Comparison of ENCODE assay signal across 1 cellular context in genomic region chr2:168044579-168044978, GRCh38.
TF ChIP-seq lines count a peak whose summit lies in the region.

No MANE protein-coding gene starts in this region.

TF ChIP-seq in WTC11, 78 proteins besides CTCF, POLR2A, EP300 and RAD21 (continued from another document):
- no peak for TF ChIP-seq ZNF281 (CRISPR knock-in tag; IDR thresholded peaks at IDR 0.05)
- no peak for TF ChIP-seq PRDM15 (CRISPR knock-in tag; IDR thresholded peaks at IDR 0.05)
- no peak for TF ChIP-seq CREB1 (CRISPR knock-in tag; IDR thresholded peaks at IDR 0.05)
- no peak for TF ChIP-seq E2F1 (CRISPR knock-in tag; IDR thresholded peaks at IDR 0.05)
- TF ChIP-seq HMGXB4 (CRISPR knock-in tag; IDR thresholded peaks at IDR 0.05): no peak
- TF ChIP-seq JUN (CRISPR knock-in tag; IDR thresholded peaks at IDR 0.05): no peak
- TF ChIP-seq TEAD1 (CRISPR knock-in tag; IDR thresholded peaks at IDR 0.05): no peak
- TF ChIP-seq ZNF425 (CRISPR knock-in tag; conservative IDR thresholded peaks at IDR 0.05): no peak
- TF ChIP-seq CREM (CRISPR knock-in tag; IDR thresholded peaks at IDR 0.05): no peak
TF ChIP-seq in WTC11: peak in this region for 0.
